33 cellular contexts compared by ENCODE assay signal in genomic region chr2:171629113-171629512, GRCh38.
"Had no signal": no experiment of that assay in that cellular context is flagged by ENCODE, and none has a peak within 500 bp of the region (broad histone marks: within the 10 kb centered on the region; RNA-seq: fewer than 3 reads in every experiment).

No MANE protein-coding gene starts in this region.

- H3K4me3 ChIP-seq: K562, Peyer's patch had no signal

- DNase-seq: activated B cell treated with CpG ODN at 0.5 μM for 24 hours; activated CD4-positive, alpha-beta memory T cell treated with anti-CD3 and anti-CD28 coated beads, Interleukin-2, amount 10 ng/mL, durations not matched to agents 7 days and 5 days; activated CD4-positive, alpha-beta T cell treated with anti-CD3 and anti-CD28 coated beads for 48 hours; activated CD4-positive, CD25-positive, alpha-beta regulatory T cell treated with anti-CD3 and anti-CD28 coated beads, Interleukin-2, amount 50 U/mL, for 72 hours; activated CD8-positive, alpha-beta memory T cell treated with anti-CD3 and anti-CD28 coated beads for 24 hours; activated CD8-positive, alpha-beta memory T cell treated with anti-CD3 and anti-CD28 coated beads, Interleukin-2, amount 10 ng/mL, durations not matched to agents 7 days and 5 days; activated CD8-positive, alpha-beta memory T cell treated with anti-CD3 and anti-CD28 coated beads, Interleukin-2, amount 50 U/mL, for 48 hours; activated effector memory CD4-positive, alpha-beta T cell treated with Interleukin-2 at 50 U/mL for 16 hours; activated naive CD4-positive, alpha-beta T cell treated with anti-CD3 and anti-CD28 coated beads, Interleukin-2, amount 10 ng/mL, durations not matched to agents 7 days and 5 days; activated naive CD8-positive, alpha-beta T cell treated with anti-CD3 and anti-CD28 coated beads, Interleukin-2, amount 50 U/mL, for 24 hours; activated T-cell treated with anti-CD3 and anti-CD28 coated beads, Interleukin-2, amount 50 U/mL, for 48 hours; amniotic stem cell; aorta; brain microvascular endothelial cell; NCI-H1092 treated with DMSO at 0.1 percent for 48 hours; NCI-H1417; NCI-H146; NCI-H187; NCI-H2029 treated with DMSO at 0.1 percent for 48 hours; NCI-H2107; NCI-H2171; NCI-H510A; NCI-H526; NCI-H748 treated with DMSO at 0.1 percent for 48 hours; NK-92 treated with Interleukin-12 subunit alpha and Interleukin-12 subunit beta, amount 100 ng/mL, for 24 hours; PC-3; Peyer's patch; SIG-M5; T-cell; T-helper 17 cell had no signal

- H3K4me1 ChIP-seq: Peyer's patch had no signal

- H3K27ac ChIP-seq: brain microvascular endothelial cell, Peyer's patch, RWPE1, VCaP had no signal

- H3K27me3 ChIP-seq: brain microvascular endothelial cell, Peyer's patch had no signal

- H3K36me3 ChIP-seq: brain microvascular endothelial cell, Peyer's patch had no signal
